21 cellular contexts compared by ENCODE assay signal in the genomic region with DNA sequence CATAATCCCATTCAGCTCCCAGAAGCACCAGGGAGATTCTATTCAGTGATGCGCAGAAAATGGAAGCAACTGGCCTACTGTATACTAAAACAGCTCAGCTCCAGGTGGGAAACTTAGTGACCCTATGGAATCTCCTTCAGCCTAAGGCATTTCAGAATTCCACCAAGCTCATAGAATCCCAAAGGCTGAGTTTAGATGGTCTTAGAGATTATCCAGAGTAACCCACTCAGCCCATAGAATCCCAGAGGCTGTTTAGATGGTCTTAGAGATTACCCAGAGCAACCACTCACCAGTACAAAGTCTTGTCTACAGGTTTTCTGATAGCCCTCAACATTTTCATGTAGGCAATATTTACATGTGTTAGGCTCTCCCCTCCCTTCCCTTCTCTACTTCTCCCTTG.
DNase-seq lines count a peak whose midpoint lies in the region; TF ChIP-seq lines count a peak whose summit lies in the region.
"Had no signal": no experiment of that assay in that cellular context is flagged by ENCODE, and none has a peak within 500 bp of the region (broad histone marks: within the 10 kb centered on the region; RNA-seq: fewer than 3 reads in every experiment).

No MANE protein-coding gene starts in this region.

- no peak overlapping the region for H2BK5ac ChIP-seq in mesendoderm (ENCODE audit: low read length)

- no peak overlapping the region for H3K4ac ChIP-seq in mesendoderm (ENCODE audit: low read depth, low read length)

- H3K23ac ChIP-seq in mesendoderm (ENCODE audit: low read length) = no peak overlapping the region

- TF ChIP-seq POLR2A in esophagus squamous epithelium (IDR thresholded peaks at IDR 0.05) = no peak

- H3K9me3 ChIP-seq in Caco-2 = no peaks in the 10 kb centered on the region
- no peaks in the 10 kb centered on the region for H3K9me3 ChIP-seq in Karpas-422 (ENCODE audit: low read length)
- no peaks in the 10 kb centered on the region for H3K9me3 ChIP-seq in esophagus squamous epithelium
- H3K9me3 ChIP-seq: A549; BE2C; BLaER1 treated with 17β-estradiol and CSF1 and Interleukin-3, amounts not matched to agents 10 nM and 100 nM had no signal

- POLR2A ChIA-PET in Caco-2 (lab: Charles Lee) (no interaction called here), HEK293T (lab: Yijun Ruan, JAX) (no interaction called here)

- no peak overlapping the region for H3K56ac ChIP-seq in mesendoderm (ENCODE audit: low read length)

- H3K4me1 ChIP-seq in Caco-2 = peaks cover 7% of the 10 kb centered on the region; the same call in 1 of the 2 replicates
- peaks cover 73% of the 10 kb centered on the region for H3K4me1 ChIP-seq in Karpas-422 (ENCODE audit: low read length)
- no peaks in the 10 kb centered on the region for H3K4me1 ChIP-seq in mesendoderm (ENCODE audit: control insufficient read depth, low read depth, low read length)
- H3K4me1 ChIP-seq in esophagus squamous epithelium = peaks cover 0 to 6% (median 0%) of the 10 kb centered on the region in 3 donors
- H3K4me1 ChIP-seq: A549; BE2C; BLaER1 treated with 17β-estradiol and CSF1 and Interleukin-3, amounts not matched to agents 10 nM and 100 nM had no signal

- TF ChIP-seq CTCF in Caco-2 (IDR thresholded peaks at IDR 0.05; ENCODE audit: insufficient read depth in 1 of 2, low read depth in 1 of 2, low read length in 1 of 2, severe bottlenecking in 1 of 2, unreplicated experiment in 1 of 2) (no peak), esophagus squamous epithelium (IDR thresholded peaks at IDR 0.05) (no peak)

- peaks cover 12% of the 10 kb centered on the region for H3K4me1 Mint-ChIP-seq in Caco-2 (ENCODE audit: low read depth, unreplicated experiment)
- H3K4me1 Mint-ChIP-seq: CD8-positive, alpha-beta memory T cell had no signal

- DNase-seq in Caco-2 (no peak), Karpas-422 (peak; percentile 57), mesendoderm (peak; percentile 30), HEK293T (ENCODE audit: extremely low spot score) (no peak), KG1 (lab: John Stamatoyannopoulos, UW) (no peak), esophagus squamous epithelium (lab: John Stamatoyannopoulos, UW) (no peak)
- DNase-seq: 8988T; ACHN; AML-193; BE2C; Calu3; CD4-positive, alpha-beta T cell; CD8-positive, alpha-beta memory T cell; DMS53; DMS79 treated with DMSO at 0.1 percent for 48 hours; GM23248; H7; HCEC 1CT had no signal

- no peaks in the 10 kb centered on the region for H3K9me2 ChIP-seq in Karpas-422 (replicated peaks; ENCODE audit: insufficient read depth, low read length)

- no peaks in the 10 kb centered on the region for H3K9me3 Mint-ChIP-seq in Caco-2 (ENCODE audit: unreplicated experiment)
- H3K9me3 Mint-ChIP-seq: CD14-positive monocyte; CD4-positive, alpha-beta T cell; CD8-positive, alpha-beta memory T cell had no signal

- no peaks in the 10 kb centered on the region for H3K36me3 Mint-ChIP-seq in Caco-2 (ENCODE audit: insufficient read depth, unreplicated experiment)
- H3K36me3 Mint-ChIP-seq: CD14-positive monocyte; CD8-positive, alpha-beta memory T cell had no signal

- peak overlapping the region; percentile 42 for H3K27ac Mint-ChIP-seq in Caco-2 (ENCODE audit: unreplicated experiment)
- H3K27ac Mint-ChIP-seq: CD4-positive, alpha-beta T cell; CD8-positive, alpha-beta memory T cell had no signal

- H3K27me3 ChIP-seq in Caco-2 (replicated peaks; ENCODE audit: control insufficient read depth, insufficient read depth, low read length) = no peaks in the 10 kb centered on the region
- H3K27me3 ChIP-seq in Karpas-422 (ENCODE audit: low read length) = no peaks in the 10 kb centered on the region
- no peaks in the 10 kb centered on the region for H3K27me3 ChIP-seq in mesendoderm (ENCODE audit: insufficient read depth, low read length, poor library complexity)
- H3K27me3 ChIP-seq in esophagus squamous epithelium = peaks cover 0 to 3% (median 0%) of the 10 kb centered on the region in 4 donors
- H3K27me3 ChIP-seq: BE2C; BLaER1 treated with 17β-estradiol and CSF1 and Interleukin-3, amounts not matched to agents 10 nM and 100 nM had no signal

- H3K79me2 ChIP-seq in Karpas-422 (ENCODE audit: low read length) (no peaks in the 10 kb centered on the region), mesendoderm (ENCODE audit: control insufficient read depth, insufficient read depth, low read length) (no peaks in the 10 kb centered on the region)

- no peak overlapping the region for H2BK120ac ChIP-seq in mesendoderm (ENCODE audit: low read depth, low read length)

- H3K36me3 ChIP-seq in Caco-2 (ENCODE audit: control insufficient read depth, insufficient read depth, low read length) (no peaks in the 10 kb centered on the region), Karpas-422 (ENCODE audit: insufficient read depth, low read length) (no peaks in the 10 kb centered on the region), mesendoderm (ENCODE audit: control insufficient read depth, insufficient read depth, low read length) (no peaks in the 10 kb centered on the region), esophagus squamous epithelium (no peaks in the 10 kb centered on the region)
- H3K36me3 ChIP-seq: BE2C; BLaER1 treated with 17β-estradiol and CSF1 and Interleukin-3, amounts not matched to agents 10 nM and 100 nM had no signal

- H3K4me2 ChIP-seq in Karpas-422 (ENCODE audit: low read depth, low read length, poor library complexity, severe bottlenecking) (peak overlapping the region; percentile 26), mesendoderm (ENCODE audit: low read length) (no peak overlapping the region)
- H3K4me2 ChIP-seq: A549; BLaER1 treated with 17β-estradiol and CSF1 and Interleukin-3, amounts not matched to agents 10 nM and 100 nM had no signal

- peak overlapping the region; percentile 7 for H2AFZ ChIP-seq in Karpas-422 (ENCODE audit: low read length)
- H2AFZ ChIP-seq: GM23248 had no signal

- H4K20me1 ChIP-seq in Karpas-422 (ENCODE audit: insufficient read depth, low read depth, low read length) = no peaks in the 10 kb centered on the region
- H4K20me1 ChIP-seq: BLaER1 treated with 17β-estradiol and CSF1 and Interleukin-3, amounts not matched to agents 10 nM and 100 nM had no signal

- H2BK15ac ChIP-seq in mesendoderm (replicated peaks; ENCODE audit: low read depth) = no peak overlapping the region

- no peak overlapping the region for H2AK5ac ChIP-seq in mesendoderm (ENCODE audit: low read length)

- H3K9ac ChIP-seq in Karpas-422 (ENCODE audit: low read length) (peak overlapping the region; percentile 8), mesendoderm (ENCODE audit: low read length) (no peak overlapping the region)
- H3K9ac ChIP-seq: BLaER1 treated with 17β-estradiol and CSF1 and Interleukin-3, amounts not matched to agents 10 nM and 100 nM; GM23248 had no signal

- no peaks in the 10 kb centered on the region for H3K79me1 ChIP-seq in mesendoderm (ENCODE audit: low read length)

- CTCF ChIA-PET in Caco-2 (lab: Charles Lee) = no interaction called here
- CTCF ChIA-PET in HEK293T (lab: Yijun Ruan, JAX) = no interaction called here

- no peaks in the 10 kb centered on the region for H3K27me3 Mint-ChIP-seq in Caco-2 (ENCODE audit: insufficient read depth, unreplicated experiment)

- WGBS in mesendoderm (ENCODE audit: extremely low coverage, insufficient coverage, low lambda C conversion rate) = no CpG with 5 or more reads among the region's 1 CpG
- 89 to 91% methylated on average over 1 of the region's 1 CpG for WGBS in esophagus squamous epithelium, 2 donors

- H4K8ac ChIP-seq in mesendoderm (ENCODE audit: low read depth, low read length) = no peak overlapping the region

- H3K4me3 Mint-ChIP-seq in Caco-2 (ENCODE audit: unreplicated experiment) = no peak overlapping the region
- H3K4me3 Mint-ChIP-seq: CD14-positive monocyte; CD4-positive, alpha-beta T cell; CD8-positive, alpha-beta memory T cell had no signal

- H4K5ac ChIP-seq in mesendoderm (ENCODE audit: low read length) = no peak overlapping the region

- BruUV-seq in Caco-2 (replicated peaks; lab: Mats Ljungman, UMichigan) = no TSS peak

- H3K4me3 ChIP-seq in Caco-2 (ENCODE audit: low read depth, low read length) (no peak overlapping the region), Karpas-422 (ENCODE audit: low read length) (no peak overlapping the region), mesendoderm (ENCODE audit: low read length) (no peak overlapping the region), esophagus squamous epithelium (no peak overlapping the region)
- H3K4me3 ChIP-seq: A549; BLaER1 treated with 17β-estradiol and CSF1 and Interleukin-3, amounts not matched to agents 10 nM and 100 nM; GM23248 had no signal

- H3K27ac ChIP-seq in Karpas-422 (ENCODE audit: low read length) (peak overlapping the region; percentile 34), mesendoderm (ENCODE audit: low read depth, low read length) (no peak overlapping the region), esophagus squamous epithelium (no peak overlapping the region)
- H3K27ac ChIP-seq: A549; BLaER1 treated with 17β-estradiol and CSF1 and Interleukin-3, amounts not matched to agents 10 nM and 100 nM; GM23248 had no signal

- intact Hi-C loops in Caco-2 (cut with micrococcal nuclease; ENCODE audit: unreplicated experiment) (loop anchor here (2.0 to 5.0 kb wide), 4 partner anchors 24 to 476 kb away; no protein-coding TSS in a partner anchor), esophagus squamous epithelium (cut with DNase I) (loop anchor here (5.0 kb wide), 1 partner anchor 106 kb away; no protein-coding TSS in a partner anchor)

- no peak overlapping the region for H3K18ac ChIP-seq in mesendoderm (ENCODE audit: low read length)

TF ChIP-seq in HEK293T, 16 proteins besides CTCF, POLR2A, EP300 and RAD21:
- TF ChIP-seq SUZ12 (IDR thresholded peaks at IDR 0.05) = no peak
- TF ChIP-seq BHLHE40 (IDR thresholded peaks at IDR 0.05; ENCODE audit: borderline replicate concordance) = no peak

Comparison
In these comparisons a context has a peak if more than half of its experiments do, and no peak if none do; other contexts are left out.
1. DNase-seq: peak in Karpas-422 (single experiment) and mesendoderm (single experiment); none in Caco-2 (0 of 2), HEK293T (single experiment), KG1 (single experiment) and esophagus squamous epithelium (single experiment).